19 cellular contexts compared by ENCODE assay signal in the genomic region with DNA sequence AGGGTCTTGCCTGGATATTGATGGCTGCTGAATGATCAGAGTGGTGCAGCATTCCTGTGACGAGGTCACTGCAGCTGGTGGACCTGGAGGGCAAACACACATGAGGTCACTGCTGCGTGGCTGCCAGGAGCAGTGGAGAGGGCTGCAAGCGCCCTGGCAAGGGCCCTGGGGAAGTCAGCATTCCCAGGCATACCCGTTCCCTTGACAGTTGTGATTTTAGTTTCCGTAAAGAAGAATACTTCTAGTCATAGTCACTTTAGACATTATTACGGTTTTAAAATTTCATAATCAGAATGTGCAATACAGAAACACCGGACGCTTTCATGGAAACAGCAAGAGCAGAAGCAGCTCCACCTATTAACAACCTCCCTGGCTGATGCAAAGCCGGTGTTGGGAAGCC.
"Had no signal": no experiment of that assay in that cellular context is flagged by ENCODE, and none has a peak within 500 bp of the region (broad histone marks: within the 10 kb centered on the region; RNA-seq: fewer than 3 reads in every experiment).

No MANE protein-coding gene starts in this region.

- H3K27ac ChIP-seq: coronary artery, esophagus squamous epithelium, lower lobe of right lung, skin epidermis, tibial artery, uterus had no signal

- ATAC-seq: activated naive CD4-positive, alpha-beta T cell treated with anti-CD3 and anti-CD28 coated beads, Interleukin-2, amount 50 U/mL, for 72 hours; activated T-cell treated with anti-CD3 and anti-CD28 coated beads, Interleukin-2, amount 50 U/mL, for 72 hours; lower lobe of right lung; stimulated activated naive B cell treated with anti-CD40 and anti-IgM and Interleukin-4, amounts not matched to agents 10 μg/mL and 1 μg/mL and 100 μg/mL, for 72 hours had no signal

- H3K4me3 ChIP-seq: coronary artery, esophagus squamous epithelium, lower lobe of right lung, skin epidermis, tibial artery, uterus had no signal

- H3K9me3 ChIP-seq: esophagus squamous epithelium, lower lobe of right lung, tibial artery, uterus had no signal

- H3K27me3 ChIP-seq: esophagus squamous epithelium, tibial artery, uterus had no signal

- DNase-seq: activated CD4-positive, alpha-beta T cell treated with anti-CD3 and anti-CD28 coated beads, Interleukin-2, amount 10 ng/mL, durations not matched to agents 7 days and 5 days; activated CD4-positive, CD25-positive, alpha-beta regulatory T cell; activated CD8-positive, alpha-beta memory T cell treated with anti-CD3 and anti-CD28 coated beads, Interleukin-2, amount 50 U/mL, for 48 hours; activated gamma-delta T cell; activated T-cell treated with anti-CD3 and anti-CD28 coated beads, Interleukin-2, amount 50 U/mL, for 72 hours; amniotic stem cell; esophagus squamous epithelium; foreskin fibroblast; glutamatergic neuron; hypothalamus; lower lobe of right lung; stimulated activated CD4-positive, alpha-beta T cell treated with anti-CD3 and anti-CD28 coated beads, Interleukin-15, amount 100 ng/mL, for 24 hours; stimulated activated CD4-positive, alpha-beta T cell treated with anti-CD3 and anti-CD28 coated beads, Interleukin-4, amount 100 ng/mL, for 1 hour; stimulated activated naive B cell treated with anti-CD40 and anti-IgM and Interleukin-4, amounts not matched to agents 10 μg/mL and 1 μg/mL and 100 μg/mL, for 72 hours; tibial artery; uterus had no signal

- H3K36me3 ChIP-seq: esophagus squamous epithelium, lower lobe of right lung, tibial artery, uterus had no signal
